Comparison of ENCODE assay signal across 1 cellular context in the genomic region with DNA sequence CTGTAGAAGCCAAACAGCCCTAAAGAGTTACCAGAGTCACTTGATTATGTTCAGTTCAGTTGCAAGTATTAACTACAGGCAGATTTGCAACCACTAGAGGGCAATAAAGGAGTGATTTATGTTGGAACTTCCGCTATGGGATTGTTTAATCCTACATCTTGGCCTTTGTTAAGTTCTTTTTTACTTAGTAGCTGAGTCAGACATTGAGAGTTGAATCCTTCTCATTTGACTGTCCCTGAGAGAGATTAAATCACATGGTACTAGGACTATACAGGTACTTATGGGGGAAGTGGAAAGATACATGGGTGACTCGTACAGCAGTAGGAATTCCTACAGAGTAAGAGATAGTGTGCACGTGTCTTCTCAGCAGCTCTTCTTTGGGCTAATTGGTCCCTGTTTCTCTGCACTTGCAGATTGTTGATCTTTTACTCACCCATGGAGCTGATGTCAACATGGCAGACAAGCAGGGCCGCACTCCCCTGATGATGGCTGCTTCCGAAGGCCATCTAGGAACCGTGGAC.
A peak's percentile ranks its signal among the peaks of the same experiment; 100 is the strongest.
TF ChIP-seq lines count a peak whose summit lies in the region.

No MANE protein-coding gene starts in this region.

TF ChIP-seq in HEK293, 187 proteins besides CTCF, POLR2A, EP300 and RAD21 (continued from another document):
- TF ChIP-seq ZNF138 (tag by site-specific recombination; IDR thresholded peaks at IDR 0.05; ENCODE audit: borderline replicate concordance) (no peak), ZNF114 (tag by site-specific recombination; IDR thresholded peaks at IDR 0.05) (no peak), ZNF473 (tag by site-specific recombination; IDR thresholded peaks at IDR 0.05) (no peak), ZNF707 (tag by site-specific recombination; IDR thresholded peaks at IDR 0.05) (no peak), SP7 (tag by site-specific recombination; IDR thresholded peaks at IDR 0.05) (0 out of 2 replicates have a peak, but pooled peaks have one; percentile 15), ZBTB17 (tag by site-specific recombination; IDR thresholded peaks at IDR 0.05) (0 out of 2 replicates have a peak, but pooled peaks have one; percentile 16), ZNF529 (tag by site-specific recombination; IDR thresholded peaks at IDR 0.05; ENCODE audit: insufficient replicate concordance) (no peak), ZNF561 (tag by site-specific recombination; IDR thresholded peaks at IDR 0.05; ENCODE audit: borderline replicate concordance) (no peak), ZNF169 (tag by site-specific recombination; IDR thresholded peaks at IDR 0.05) (no peak), OVOL3 (tag by site-specific recombination; IDR thresholded peaks at IDR 0.05) (no peak), ZBTB48 (tag by site-specific recombination; IDR thresholded peaks at IDR 0.05) (no peak), HIC1 (tag by site-specific recombination; IDR thresholded peaks at IDR 0.05) (no peak), ZNF132 (tag by site-specific recombination; IDR thresholded peaks at IDR 0.05; ENCODE audit: borderline replicate concordance) (no peak), ZNF184 (tag by site-specific recombination; IDR thresholded peaks at IDR 0.05) (no peak), TRIM28 (IDR thresholded peaks at IDR 0.05; ENCODE audit: borderline replicate concordance, low read length) (peak; percentile 63; the same call in 1 of the 2 replicates)
- TF ChIP-seq, protein P1, sequence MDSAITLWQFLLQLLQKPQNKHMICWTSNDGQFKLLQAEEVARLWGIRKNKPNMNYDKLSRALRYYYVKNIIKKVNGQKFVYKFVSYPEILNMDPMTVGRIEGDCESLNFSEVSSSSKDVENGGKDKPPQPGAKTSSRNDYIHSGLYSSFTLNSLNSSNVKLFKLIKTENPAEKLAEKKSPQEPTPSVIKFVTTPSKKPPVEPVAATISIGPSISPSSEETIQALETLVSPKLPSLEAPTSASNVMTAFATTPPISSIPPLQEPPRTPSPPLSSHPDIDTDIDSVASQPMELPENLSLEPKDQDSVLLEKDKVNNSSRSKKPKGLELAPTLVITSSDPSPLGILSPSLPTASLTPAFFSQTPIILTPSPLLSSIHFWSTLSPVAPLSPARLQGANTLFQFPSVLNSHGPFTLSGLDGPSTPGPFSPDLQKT (IDR thresholded peaks at IDR 0.05; ENCODE audit: borderline replicate concordance, low read depth, low read length): no peak
- TF ChIP-seq, protein P2, sequence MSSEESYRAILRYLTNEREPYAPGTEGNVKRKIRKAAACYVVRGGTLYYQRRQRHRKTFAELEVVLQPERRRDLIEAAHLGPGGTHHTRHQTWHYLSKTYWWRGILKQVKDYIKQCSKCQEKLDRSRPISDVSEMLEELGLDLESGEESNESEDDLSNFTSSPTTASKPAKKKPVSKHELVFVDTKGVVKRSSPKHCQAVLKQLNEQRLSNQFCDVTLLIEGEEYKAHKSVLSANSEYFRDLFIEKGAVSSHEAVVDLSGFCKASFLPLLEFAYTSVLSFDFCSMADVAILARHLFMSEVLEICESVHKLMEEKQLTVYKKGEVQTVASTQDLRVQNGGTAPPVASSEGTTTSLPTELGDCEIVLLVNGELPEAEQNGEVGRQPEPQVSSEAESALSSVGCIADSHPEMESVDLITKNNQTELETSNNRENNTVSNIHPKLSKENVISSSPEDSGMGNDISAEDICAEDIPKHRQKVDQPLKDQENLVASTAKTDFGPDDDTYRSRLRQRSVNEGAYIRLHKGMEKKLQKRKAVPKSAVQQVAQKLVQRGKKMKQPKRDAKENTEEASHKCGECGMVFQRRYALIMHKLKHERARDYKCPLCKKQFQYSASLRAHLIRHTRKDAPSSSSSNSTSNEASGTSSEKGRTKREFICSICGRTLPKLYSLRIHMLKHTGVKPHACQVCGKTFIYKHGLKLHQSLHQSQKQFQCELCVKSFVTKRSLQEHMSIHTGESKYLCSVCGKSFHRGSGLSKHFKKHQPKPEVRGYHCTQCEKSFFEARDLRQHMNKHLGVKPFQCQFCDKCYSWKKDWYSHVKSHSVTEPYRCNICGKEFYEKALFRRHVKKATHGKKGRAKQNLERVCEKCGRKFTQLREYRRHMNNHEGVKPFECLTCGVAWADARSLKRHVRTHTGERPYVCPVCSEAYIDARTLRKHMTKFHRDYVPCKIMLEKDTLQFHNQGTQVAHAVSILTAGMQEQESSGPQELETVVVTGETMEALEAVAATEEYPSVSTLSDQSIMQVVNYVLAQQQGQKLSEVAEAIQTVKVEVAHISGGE (tag by site-specific recombination; conservative IDR thresholded peaks at IDR 0.05; ENCODE audit: low read depth): no peak
